14 cellular contexts compared by ENCODE assay signal in genomic region chr5:174793076-174793475, GRCh38.
A peak's percentile ranks its signal among the peaks of the same experiment; 100 is the strongest.
DNase-seq lines count a peak whose midpoint lies in the region; ATAC-seq, FAIRE-seq and TF ChIP-seq lines count a peak whose summit lies in the region.
"Had no signal": no experiment of that assay in that cellular context is flagged by ENCODE, and none has a peak within 500 bp of the region (broad histone marks: within the 10 kb centered on the region; RNA-seq: fewer than 3 reads in every experiment).

No MANE protein-coding gene starts in this region.

- no peaks in the 10 kb centered on the region for H3K27me3 ChIP-seq in PC-3 (ENCODE audit: low read length)
- H3K27me3 ChIP-seq in hepatocyte = no peaks in the 10 kb centered on the region
- peaks cover 0 to 10% (median 0%) of the 10 kb centered on the region in 4 donors for H3K27me3 ChIP-seq in pancreas
- H3K27me3 ChIP-seq in A673 (replicated peaks; ENCODE audit: insufficient read depth, low read depth, low read length, poor library complexity) = peaks cover 13% of the 10 kb centered on the region
- H3K27me3 ChIP-seq: Peyer's patch had no signal

- peak overlapping the region; percentile 70 for H3K4me2 ChIP-seq in PC-3 (ENCODE audit: low read length)
- peak overlapping the region; percentile 65 for H3K4me2 ChIP-seq in hepatocyte
- H3K4me2 ChIP-seq: SK-N-SH had no signal

- H2AFZ ChIP-seq in PC-3 (ENCODE audit: low read length) = peak overlapping the region; percentile 83
- H2AFZ ChIP-seq in hepatocyte = peak overlapping the region; percentile 7

- no peak for ATAC-seq in PC-3
- ATAC-seq in pancreas = no peak

- no peaks in the 10 kb centered on the region for H3K9me3 Mint-ChIP-seq in osteocyte (ENCODE audit: unreplicated experiment)
- H3K9me3 Mint-ChIP-seq: CD4-positive, alpha-beta T cell; H9 had no signal

- no peak overlapping the region for H3K4me3 Mint-ChIP-seq in osteocyte (ENCODE audit: unreplicated experiment)
- H3K4me3 Mint-ChIP-seq: CD4-positive, alpha-beta T cell; H9 had no signal

- 72% methylated on average over 6 of the region's 6 CpGs for WGBS in hepatocyte (ENCODE audit: low lambda C conversion rate, missing lambda C conversion rate)
- WGBS in pancreas, 2 donors = 50 to 60% methylated on average over 6 of the region's 6 CpGs

- TF ChIP-seq CTCF in PC-3 (conservative IDR thresholded peaks at IDR 0.05; ENCODE audit: low read depth, low read length) (no peak), hepatocyte (IDR thresholded peaks at IDR 0.05; ENCODE audit: poor library complexity) (no peak), osteocyte (IDR thresholded peaks at IDR 0.05) (no peak), pancreas (IDR thresholded peaks at IDR 0.05) (no peak), RWPE1 (conservative IDR thresholded peaks at IDR 0.05; ENCODE audit: low read depth) (no peak), A673 (conservative IDR thresholded peaks at IDR 0.05; ENCODE audit: low read depth, low read length) (no peak)

- no peaks in the 10 kb centered on the region for H3K9me2 ChIP-seq in PC-3 (replicated peaks; ENCODE audit: low read length)
- H3K9me2 ChIP-seq in hepatocyte (replicated peaks; ENCODE audit: insufficient read depth) = no peaks in the 10 kb centered on the region
- H3K9me2 ChIP-seq: SK-N-SH had no signal

- intact Hi-C loops in PC-3 (cut with micrococcal nuclease) = loop anchor here (1.0 to 2.0 kb wide), 2 partner anchors 374 to 466 kb away; no protein-coding TSS in a partner anchor
- intact Hi-C loops in pancreas (cut with DNase I) = loop anchor here in 2 of 3 donors (5.0 to 10.0 kb wide), 2 partner anchors 368 to 376 kb away; no protein-coding TSS in a partner anchor
- intact Hi-C loops in A673 (cut with micrococcal nuclease; ENCODE audit: unreplicated experiment) = loop anchor here (1.0 to 10.0 kb wide), 3 partner anchors 218 to 466 kb away; no protein-coding TSS in a partner anchor

- H3K9me3 ChIP-seq in ES-I3 (ENCODE audit: control insufficient read depth, insufficient read depth, low read length) (no peaks in the 10 kb centered on the region), PC-3 (ENCODE audit: low read length) (no peaks in the 10 kb centered on the region), hepatocyte (ENCODE audit: low read depth) (no peaks in the 10 kb centered on the region), pancreas (no peaks in the 10 kb centered on the region), A673 (ENCODE audit: low read depth, low read length, poor library complexity, severe bottlenecking) (no peaks in the 10 kb centered on the region)
- H3K9me3 ChIP-seq: Peyer's patch, SK-N-SH had no signal

- FAIRE-seq in pancreas (lab: Jason Lieb, UNC) = no peak
- FAIRE-seq: GM12891 had no signal

- H3K27me3 Mint-ChIP-seq in osteocyte (ENCODE audit: unreplicated experiment) = no peaks in the 10 kb centered on the region

- DNase-seq in PC-3 (no peak), hepatocyte (ENCODE audit: low spot score) (no peak), osteocyte (ENCODE audit: extremely low spot score, unreplicated experiment) (peak; percentile 65), foreskin melanocyte (no peak), pancreas (no peak), RWPE1 (ENCODE audit: low spot score) (no peak), A673 (ENCODE audit: low spot score) (no peak)
- DNase-seq: NCI-H446 treated with DMSO at 0.1 percent for 48 hours had no signal

- peak overlapping the region; percentile 43; the same call in 1 of the 2 replicates for H3K9ac ChIP-seq in ES-I3 (ENCODE audit: low read depth, low read length)
- no peak overlapping the region for H3K9ac ChIP-seq in PC-3 (ENCODE audit: low read length)
- H3K9ac ChIP-seq: SK-N-SH had no signal

- H3F3A ChIP-seq in PC-3 (ENCODE audit: low read length, unreplicated experiment) = no peaks in the 10 kb centered on the region

- H3K36me3 ChIP-seq in ES-I3 (ENCODE audit: insufficient read depth, low read length) = no peaks in the 10 kb centered on the region
- H3K36me3 ChIP-seq in PC-3 (ENCODE audit: low read depth, low read length) = no peaks in the 10 kb centered on the region
- H3K36me3 ChIP-seq in hepatocyte (replicated peaks; ENCODE audit: insufficient read depth, low read depth) = no peaks in the 10 kb centered on the region
- no peaks in the 10 kb centered on the region for H3K36me3 ChIP-seq in pancreas
- no peaks in the 10 kb centered on the region for H3K36me3 ChIP-seq in A673 (ENCODE audit: insufficient read depth, low read length, poor library complexity, severe bottlenecking)
- H3K36me3 ChIP-seq: Peyer's patch had no signal

- H4K20me1 ChIP-seq in PC-3 (ENCODE audit: low read length) (no peaks in the 10 kb centered on the region), hepatocyte (ENCODE audit: insufficient read depth, poor library complexity, severe bottlenecking) (no peaks in the 10 kb centered on the region)

- H3K27ac ChIP-seq in PC-3 (ENCODE audit: low read length) (no peak overlapping the region), hepatocyte (no peak overlapping the region), pancreas (no peak overlapping the region), RWPE1 (no peak overlapping the region), A673 (ENCODE audit: low read depth, low read length, poor library complexity, severe bottlenecking) (no peak overlapping the region)
- H3K27ac ChIP-seq: Peyer's patch had no signal

- CTCF ChIA-PET in PC-3 (lab: Charles Lee) (interaction anchor here (0.6 kb wide), 1 partner anchor 42 kb away, joined by 3 read pairs; no protein-coding TSS in a partner anchor), RWPE1 (lab: Yijun Ruan, JAX) (interaction anchor here (0.6 to 5.4 kb wide), 7 partner anchors 14 to 466 kb away, joined by 3 to 52 read pairs (median 4); no protein-coding TSS in a partner anchor), A673 (lab: Charles Lee) (interaction anchor here (0.6 to 2.1 kb wide), 3 partner anchors 42 to 373 kb away, joined by 3 to 18 read pairs (median 4); no protein-coding TSS in a partner anchor)

- POLR2A ChIA-PET in PC-3 (lab: Charles Lee; ENCODE audit: unreplicated experiment) = interaction anchor here (0.6 kb wide), 1 partner anchor 69 kb away, joined by 3 read pairs; the partner anchor contains the start of gene MSX2
- POLR2A ChIA-PET in RWPE1 (lab: Yijun Ruan, JAX; ENCODE audit: low non-redundant PET) = interaction anchor here (0.5 kb wide), 1 partner anchor 375 kb away, joined by 3 read pairs; no protein-coding TSS in a partner anchor
- POLR2A ChIA-PET in A673 (lab: Charles Lee; ENCODE audit: low non-redundant PET) = interaction anchor here (0.6 kb wide), 1 partner anchor 443 kb away, joined by 3 read pairs; no protein-coding TSS in a partner anchor

- no peak overlapping the region for H3K27ac Mint-ChIP-seq in osteocyte (ENCODE audit: unreplicated experiment)
- H3K27ac Mint-ChIP-seq: CD4-positive, alpha-beta T cell; H9 had no signal

- H3K4me3 ChIP-seq in PC-3 (ENCODE audit: low read length) = no peak overlapping the region
- no peak overlapping the region for H3K4me3 ChIP-seq in hepatocyte
- no peak overlapping the region for H3K4me3 ChIP-seq in pancreas
- H3K4me3 ChIP-seq in A673 (ENCODE audit: low read depth, low read length, poor library complexity, severe bottlenecking) = no peak overlapping the region
- H3K4me3 ChIP-seq: Peyer's patch had no signal

- H3K4me1 ChIP-seq in ES-I3 (ENCODE audit: insufficient read depth, low read length) = peaks cover 13% of the 10 kb centered on the region; the same call in 1 of the 2 replicates
- H3K4me1 ChIP-seq in PC-3 (ENCODE audit: insufficient read depth, low read length) = no peaks in the 10 kb centered on the region
- H3K4me1 ChIP-seq in hepatocyte (ENCODE audit: insufficient read depth) = no peaks in the 10 kb centered on the region
- H3K4me1 ChIP-seq in pancreas = no peaks in the 10 kb centered on the region
- no peaks in the 10 kb centered on the region for H3K4me1 ChIP-seq in A673 (ENCODE audit: insufficient read depth, low read length, poor library complexity, severe bottlenecking)

- H3K79me2 ChIP-seq in PC-3 (ENCODE audit: low read length) = no peaks in the 10 kb centered on the region
- no peaks in the 10 kb centered on the region for H3K79me2 ChIP-seq in hepatocyte

- H3K36me3 Mint-ChIP-seq in osteocyte (ENCODE audit: unreplicated experiment) = no peaks in the 10 kb centered on the region

- peaks cover 46% of the 10 kb centered on the region for H3K4me1 Mint-ChIP-seq in osteocyte (ENCODE audit: unreplicated experiment)

- BruUV-seq in PC-3 (replicated peaks; lab: Mats Ljungman, UMichigan) (no TSS peak), A673 (replicated peaks; lab: Mats Ljungman, UMichigan) (no TSS peak)
